In the genomic region with DNA sequence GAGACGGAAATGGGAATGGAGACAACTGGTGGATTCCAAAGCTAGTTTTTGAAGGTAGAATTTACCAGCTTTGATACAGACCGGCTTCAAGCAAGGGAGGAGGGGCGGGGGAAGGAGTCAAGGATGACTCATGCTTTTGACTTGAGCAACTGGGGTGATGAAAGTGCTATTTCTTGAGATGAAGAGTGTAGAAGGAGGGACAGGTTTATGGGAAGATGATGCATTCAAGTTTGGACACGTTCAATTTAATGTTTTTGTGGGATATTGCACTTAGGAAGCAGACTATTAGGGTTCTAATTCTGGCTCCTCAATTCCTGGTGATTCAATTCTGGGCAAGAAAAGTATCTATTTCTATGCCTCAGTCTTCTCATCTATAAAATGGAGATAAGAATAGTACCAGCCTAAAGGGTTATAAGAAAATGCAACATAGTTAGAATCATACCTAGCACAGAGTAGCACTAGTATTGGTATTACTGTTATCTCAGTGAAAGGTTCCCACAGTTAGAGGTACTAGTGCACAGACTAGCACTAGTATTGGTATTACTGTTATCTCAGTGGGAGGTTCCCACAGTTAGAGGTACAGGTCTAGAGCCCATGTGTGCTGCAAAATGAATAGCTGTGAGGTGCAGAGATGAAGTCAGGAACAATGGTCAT, we compare ENCODE assay signal across 8 cellular contexts. TPM values are rescaled to one million over a fixed set of nuclear protein-coding genes. Genes with fewer than 3 reads are reported as not detected.
A peak's percentile ranks its signal among the peaks of the same experiment; 100 is the strongest.
DNase-seq lines count a peak whose midpoint lies in the region; ATAC-seq and TF ChIP-seq lines count a peak whose summit lies in the region.

No MANE protein-coding gene starts in this region.

- peak; percentile 95 for ATAC-seq in GM18502 (IDR thresholded peaks at IDR 0.05; ENCODE audit: poor library complexity, unreplicated experiment)
- ATAC-seq in stimulated activated memory B cell treated with anti-CD40 and anti-IgM and Interleukin-4, amounts not matched to agents 10 μg/mL and 1 μg/mL and 100 μg/mL, for 72 hours, result peak; percentile 62

- TF ChIP-seq CTCF in HFFc6 (IDR thresholded peaks at IDR 0.05), result no peak

- H3K4me1 Mint-ChIP-seq in HFFc6 (ENCODE audit: low read depth), result peaks cover 39% of the 10 kb centered on the region
- peaks cover 20% of the 10 kb centered on the region for H3K4me1 Mint-ChIP-seq in activated naive CD4-positive, alpha-beta T cell treated with anti-CD3 and anti-CD28 coated beads, Interleukin-2, amount 50 U/mL, for 24 hours
- peaks cover 30% of the 10 kb centered on the region for H3K4me1 Mint-ChIP-seq in stimulated activated memory B cell treated with anti-CD40 and anti-IgM and Interleukin-4, amounts not matched to agents 10 μg/mL and 1 μg/mL and 100 μg/mL, for 72 hours

- peak overlapping the region; percentile 5; the same call in 1 of the 2 replicates for H3K4me3 Mint-ChIP-seq in HFFc6
- H3K4me3 Mint-ChIP-seq in activated naive CD4-positive, alpha-beta T cell treated with anti-CD3 and anti-CD28 coated beads, Interleukin-2, amount 50 U/mL, for 24 hours, result no peak overlapping the region
- peak overlapping the region; percentile 22 for H3K4me3 Mint-ChIP-seq in stimulated activated memory B cell treated with anti-CD40 and anti-IgM and Interleukin-4, amounts not matched to agents 10 μg/mL and 1 μg/mL and 100 μg/mL, for 72 hours

- peak overlapping the region; percentile 82 for H3K27ac Mint-ChIP-seq in HFFc6
- H3K27ac Mint-ChIP-seq in activated naive CD4-positive, alpha-beta T cell treated with anti-CD3 and anti-CD28 coated beads, Interleukin-2, amount 50 U/mL, for 24 hours, result peak overlapping the region; percentile 15
- peak overlapping the region; percentile 48 for H3K27ac Mint-ChIP-seq in stimulated activated memory B cell treated with anti-CD40 and anti-IgM and Interleukin-4, amounts not matched to agents 10 μg/mL and 1 μg/mL and 100 μg/mL, for 72 hours

- peak; percentile 86 for DNase-seq in HFFc6
- peak; percentile 71 to 92 for DNase-seq in NOMO-1 (lab: John Stamatoyannopoulos, UW; ENCODE audit: unreplicated experiment in 2 of 2)
- no peak for DNase-seq in SK-N-DZ (ENCODE audit: low spot score)
- no peak for DNase-seq in occipital lobe (lab: John Stamatoyannopoulos, UW)

- H3K27ac ChIP-seq in layer of hippocampus (ENCODE audit: low read depth, low read length), result peak overlapping the region; percentile 31

- no peaks in the 10 kb centered on the region for H3K27me3 ChIP-seq in layer of hippocampus (ENCODE audit: control insufficient read depth, insufficient read depth, low read length)

- no peaks in the 10 kb centered on the region for H3K9me3 Mint-ChIP-seq in HFFc6
- H3K9me3 Mint-ChIP-seq in activated naive CD4-positive, alpha-beta T cell treated with anti-CD3 and anti-CD28 coated beads, Interleukin-2, amount 50 U/mL, for 24 hours, result no peaks in the 10 kb centered on the region
- H3K9me3 Mint-ChIP-seq in stimulated activated memory B cell treated with anti-CD40 and anti-IgM and Interleukin-4, amounts not matched to agents 10 μg/mL and 1 μg/mL and 100 μg/mL, for 72 hours, result no peaks in the 10 kb centered on the region

- no peaks in the 10 kb centered on the region; the same call in 1 of the 2 replicates for H3K27me3 Mint-ChIP-seq in HFFc6 (ENCODE audit: insufficient read depth)
- H3K27me3 Mint-ChIP-seq in activated naive CD4-positive, alpha-beta T cell treated with anti-CD3 and anti-CD28 coated beads, Interleukin-2, amount 50 U/mL, for 24 hours, result peaks cover 10% of the 10 kb centered on the region
- H3K27me3 Mint-ChIP-seq in stimulated activated memory B cell treated with anti-CD40 and anti-IgM and Interleukin-4, amounts not matched to agents 10 μg/mL and 1 μg/mL and 100 μg/mL, for 72 hours, result no peaks in the 10 kb centered on the region

- H3K36me3 Mint-ChIP-seq in HFFc6 (ENCODE audit: low read depth), result no peaks in the 10 kb centered on the region
- H3K36me3 Mint-ChIP-seq in activated naive CD4-positive, alpha-beta T cell treated with anti-CD3 and anti-CD28 coated beads, Interleukin-2, amount 50 U/mL, for 24 hours, result no peaks in the 10 kb centered on the region
- H3K36me3 Mint-ChIP-seq in stimulated activated memory B cell treated with anti-CD40 and anti-IgM and Interleukin-4, amounts not matched to agents 10 μg/mL and 1 μg/mL and 100 μg/mL, for 72 hours, result peaks cover 15% of the 10 kb centered on the region

RNA-seq across cellular contexts. Expression of a gene that starts 4.6 kb away (rescaled TPM):
- under 1 TPM; 0.14 to 0.38 (median 0.22) TPM for total RNA-seq in HFFc6 (2021; fragmentation: NEBNext Ultra II Directional; extraction: Animal tissue kit (Norgen Biotek cat#: 25700))
- polyA plus RNA-seq in SK-N-DZ (2014; cell fraction: cytosol; rRNA removed), result not detected in 2 replicates
- polyA plus RNA-seq in SK-N-DZ (2014; cell fraction: nucleus; rRNA removed), result not detected in 2 replicates
- total RNA-seq in occipital lobe, result not detected

Comparison
In these comparisons a context has a peak if more than half of its experiments do, and no peak if none do; other contexts are left out.
1. DNase-seq: peak in HFFc6 (single experiment) and NOMO-1 (2 of 2); none in SK-N-DZ (single experiment) and occipital lobe (single experiment).
2. H3K27ac Mint-ChIP-seq: peak in every context shown above with its lines; median percentile 82 in HFFc6; 48 in stimulated activated memory B cell treated with anti-CD40 and anti-IgM and Interleukin-4, amounts not matched to agents 10 μg/mL and 1 μg/mL and 100 μg/mL, for 72 hours; 15 in activated naive CD4-positive, alpha-beta T cell treated with anti-CD3 and anti-CD28 coated beads, Interleukin-2, amount 50 U/mL, for 24 hours.